ENCODE assay signal across 12 cellular contexts in the genomic region with DNA sequence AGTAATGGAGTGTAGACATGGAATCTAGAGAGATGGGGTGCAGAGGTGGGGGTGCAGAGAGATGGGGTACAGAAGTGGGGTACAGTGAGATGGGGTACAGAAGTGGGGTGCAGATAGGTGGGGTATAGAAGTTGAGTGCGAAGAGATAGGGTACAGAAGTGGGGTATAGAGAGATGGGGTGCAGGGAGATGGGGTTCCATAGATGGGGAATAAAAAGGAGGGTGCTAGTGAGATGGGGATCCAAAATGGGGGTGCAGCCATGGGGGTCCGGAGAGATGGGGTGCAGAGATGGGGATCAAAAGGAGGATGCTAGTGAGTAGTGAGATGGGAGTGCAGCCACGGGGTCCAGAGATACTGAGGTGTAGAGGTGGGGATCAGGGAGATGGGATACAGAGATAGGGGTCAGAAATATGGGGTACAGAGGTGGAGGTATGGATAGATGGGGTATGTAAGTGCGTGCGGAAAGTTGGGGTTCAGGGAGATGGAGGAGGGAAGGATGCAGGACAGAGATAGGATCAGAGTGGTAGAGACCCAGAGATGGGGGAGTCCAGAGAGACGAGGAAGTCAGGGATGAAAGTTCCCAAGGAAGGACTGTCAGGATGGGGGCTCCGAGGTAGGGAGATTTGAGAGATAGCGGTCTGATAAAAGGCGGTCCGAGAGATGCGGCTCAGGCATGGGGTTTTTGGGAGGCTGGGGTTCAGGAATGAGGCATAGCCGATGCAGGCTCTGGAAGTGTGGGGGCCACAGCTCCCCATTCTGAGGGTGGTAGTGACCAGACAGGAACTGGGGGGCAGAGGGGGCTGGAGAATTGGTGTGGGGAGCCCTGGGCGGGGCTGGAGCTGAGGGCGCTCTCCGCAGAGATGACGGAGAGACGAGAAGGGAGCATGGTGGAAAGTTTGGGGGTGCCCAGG. TPM values are rescaled to one million over a fixed set of nuclear protein-coding genes. Genes with fewer than 3 reads are reported as not detected.
DNase-seq lines count a peak whose midpoint lies in the region; ATAC-seq, FAIRE-seq and TF ChIP-seq lines count a peak whose summit lies in the region.
"Had no signal": no experiment of that assay in that cellular context is flagged by ENCODE, and none has a peak within 500 bp of the region (broad histone marks: within the 10 kb centered on the region; RNA-seq: fewer than 3 reads in every experiment).

No MANE protein-coding gene starts in this region.

- POLR2A ChIA-PET in SK-N-SH (lab: Yijun Ruan, JAX), result interaction anchor here (1.6 kb wide), 1 partner anchor 15 kb away, joined by 4 read pairs; no protein-coding TSS in a partner anchor

- no peak for TF ChIP-seq RAD21 in SK-N-SH (IDR thresholded peaks at IDR 0.05; ENCODE audit: low read length)

- H3K4me1 Mint-ChIP-seq in astrocyte (ENCODE audit: low read depth, unreplicated experiment), result no peaks in the 10 kb centered on the region
- peaks cover 4% of the 10 kb centered on the region for H3K4me1 Mint-ChIP-seq in nephron

- H3K9ac ChIP-seq in SK-N-SH (0 out of 2 replicates have a peak overlapping the region, but pooled peaks have one; percentile 46), astrocyte (ENCODE audit: low read length) (peak overlapping the region; percentile 31)

- 0 out of 2 replicates have a peak overlapping the region, but pooled peaks have one; percentile 93 for H2AFZ ChIP-seq in SK-N-SH (ENCODE audit: low read depth)
- H2AFZ ChIP-seq in astrocyte (ENCODE audit: low read depth, low read length), result peak overlapping the region; percentile 34

- H3K4me3 Mint-ChIP-seq in astrocyte (ENCODE audit: unreplicated experiment) (peak overlapping the region; percentile 14), nephron (peak overlapping the region; percentile 64 to 85 (median 84))

- peak overlapping the region; percentile 88 for H3K4me2 ChIP-seq in SK-N-SH
- H3K4me2 ChIP-seq in astrocyte (ENCODE audit: low read length), result peak overlapping the region; percentile 80

- H3K4me3 ChIP-seq in SK-N-SH (ENCODE audit: low read depth in 2 of 2, low read length in 1 of 2) (peak overlapping the region; percentile 39 to 64), astrocyte (ENCODE audit: insufficient read depth, low read depth, low read length) (no peak overlapping the region)

- TF ChIP-seq CTCF in SK-N-SH (IDR thresholded peaks at IDR 0.05) (no peak), astrocyte (IDR thresholded peaks at IDR 0.05; ENCODE audit: insufficient read depth, low read depth, low read length) (no peak), nephron (IDR thresholded peaks at IDR 0.05; ENCODE audit: unreplicated experiment in 3 of 3) (no peak)

- H3K36me3 Mint-ChIP-seq in astrocyte (ENCODE audit: low read depth, unreplicated experiment), result no peaks in the 10 kb centered on the region
- H3K36me3 Mint-ChIP-seq in nephron (ENCODE audit: low read depth), result peaks cover 9% of the 10 kb centered on the region

- 11% methylated on average over 17 of the region's 17 CpGs for WGBS in SK-N-SH (ENCODE audit: low lambda C conversion rate)

- DNase-seq in SK-N-SH (peak; percentile 27), astrocyte (ENCODE audit: low read depth) (no peak), head of caudate nucleus (no peak)
- DNase-seq: amniotic stem cell, NCI-H748 treated with DMSO at 0.1 percent for 48 hours, occipital lobe had no signal

- H3K4me1 ChIP-seq in SK-N-SH (ENCODE audit: control insufficient read depth in 1 of 2, insufficient read depth in 2 of 2, low read depth in 1 of 2, low read length in 1 of 2) (peaks cover 6 to 10% of the 10 kb centered on the region in 2 experiments; a peak in 2 of 4 replicates), astrocyte (ENCODE audit: insufficient read depth, low read length) (peaks cover 3% of the 10 kb centered on the region)

- H3K27ac Mint-ChIP-seq in astrocyte (ENCODE audit: unreplicated experiment) (no peak overlapping the region), nephron (no peak overlapping the region)

- FAIRE-seq in astrocyte (lab: Jason Lieb, UNC), result no peak

- no peaks in the 10 kb centered on the region for H3K9me3 ChIP-seq in SK-N-SH
- H3K9me3 ChIP-seq in astrocyte (ENCODE audit: insufficient read depth, low read depth, low read length), result no peaks in the 10 kb centered on the region

- H3K79me2 ChIP-seq in SK-N-SH (ENCODE audit: insufficient read depth) (no peaks in the 10 kb centered on the region), astrocyte (ENCODE audit: insufficient read depth, low read length) (no peaks in the 10 kb centered on the region)

- ATAC-seq in SK-N-SH treated with all-trans-retinoic acid at 6 μM for 48 hours, result no peak
- ATAC-seq in GM19455 (IDR thresholded peaks at IDR 0.05; ENCODE audit: unreplicated experiment), result no peak

- H4K20me1 ChIP-seq in SK-N-SH (ENCODE audit: insufficient read depth) (no peaks in the 10 kb centered on the region), astrocyte (ENCODE audit: insufficient read depth, low read length) (no peaks in the 10 kb centered on the region)

- peaks cover 11% of the 10 kb centered on the region for H3F3A ChIP-seq in SK-N-SH (replicated peaks; ENCODE audit: insufficient read depth)

- no peaks in the 10 kb centered on the region for H3K36me3 ChIP-seq in SK-N-SH (replicated peaks in 1 of 2; ENCODE audit: control insufficient read depth in 1 of 2, insufficient read depth in 2 of 2, low read length in 1 of 2)
- no peaks in the 10 kb centered on the region for H3K36me3 ChIP-seq in astrocyte (ENCODE audit: insufficient read depth, low read length)

- H3K9me3 Mint-ChIP-seq in astrocyte (ENCODE audit: unreplicated experiment), result peaks cover 1% of the 10 kb centered on the region
- no peaks in the 10 kb centered on the region for H3K9me3 Mint-ChIP-seq in nephron

- CTCF ChIA-PET in SK-N-SH (lab: Yijun Ruan, JAX), result interaction anchor here (0.6 to 8.1 kb wide), 35 partner anchors 9 to 225 kb away, joined by 3 to 146 read pairs (median 4); partner anchors contain the start of genes DCAF15, IL27RA, MISP3 and PODNL1

- H3K27me3 Mint-ChIP-seq in astrocyte (ENCODE audit: low read depth, unreplicated experiment) (peaks cover 46% of the 10 kb centered on the region), nephron (ENCODE audit: low read depth) (peaks cover 52% of the 10 kb centered on the region)

- H3K27ac ChIP-seq in SK-N-SH (ENCODE audit: low read depth in 2 of 2, low read length in 1 of 2) (no peak overlapping the region), astrocyte (ENCODE audit: low read depth, low read length) (no peak overlapping the region)
- H3K27ac ChIP-seq: 22Rv1 had no signal

- H3K27me3 ChIP-seq in SK-N-SH (ENCODE audit: insufficient read depth) (no peaks in the 10 kb centered on the region), astrocyte (ENCODE audit: insufficient read depth, low read length) (peaks cover 18% of the 10 kb centered on the region)

- intact Hi-C loops in head of caudate nucleus (cut with DNase I), result no loop called here

- H3K9me2 ChIP-seq in SK-N-SH, result no peaks in the 10 kb centered on the region

- no peak for TF ChIP-seq EP300 in SK-N-SH (IDR thresholded peaks at IDR 0.05; ENCODE audit: borderline replicate concordance in 1 of 2, low read depth in 1 of 2, low read length in 1 of 2)

TF ChIP-seq in SK-N-SH, 30 proteins besides CTCF, POLR2A, EP300 and RAD21 (continues in another document):
- TF ChIP-seq FOXM1 (IDR thresholded peaks at IDR 0.05; ENCODE audit: low read depth) (no peak), FOXJ3 (CRISPR knock-in tag; IDR thresholded peaks at IDR 0.05) (no peak), GATA2 (CRISPR knock-in tag; IDR thresholded peaks at IDR 0.05) (no peak), RCOR1 (IDR thresholded peaks at IDR 0.05; ENCODE audit: low read length) (no peak), FOSL2 (IDR thresholded peaks at IDR 0.05; ENCODE audit: borderline replicate concordance, low read depth) (no peak), SMC3 (IDR thresholded peaks at IDR 0.05; ENCODE audit: low read depth, low read length) (no peak), MXI1 (IDR thresholded peaks at IDR 0.05; ENCODE audit: low read depth, low read length) (no peak), SIN3A (IDR thresholded peaks at IDR 0.05; ENCODE audit: borderline replicate concordance, low read depth, low read length) (no peak), TEAD4 (IDR thresholded peaks at IDR 0.05; ENCODE audit: borderline replicate concordance, insufficient read depth) (no peak), GABPA (IDR thresholded peaks at IDR 0.05; ENCODE audit: low read depth) (no peak), TCF12 (IDR thresholded peaks at IDR 0.05) (no peak)

TF ChIP-seq in SK-N-SH treated with all-trans-retinoic acid at 6 μM for 48 hours, 23 proteins besides CTCF, POLR2A, EP300 and RAD21 (continues in another document):
- no peak for TF ChIP-seq PATZ1 (CRISPR knock-in tag; IDR thresholded peaks at IDR 0.05; ENCODE audit: borderline replicate concordance)

RNA-seq across cellular contexts. Expression of gene PALM3, which starts 3.4 kb away (rescaled TPM):
- 5.2 and 5.5 TPM in 2 replicates for polyA plus RNA-seq in SK-N-SH (2012; rRNA removed)
- 4.3 and 5.5 TPM in 2 replicates for polyA plus RNA-seq in SK-N-SH (2012; cell fraction: cytosol; rRNA removed)
- 3.1 and 3.6 TPM in 2 replicates for polyA plus RNA-seq in SK-N-SH (2012; cell fraction: nucleus; rRNA removed)
- total RNA-seq in astrocyte, result 1.2 and 1.6 TPM in 2 replicates
- total RNA-seq: glomerular endothelial cell had no signal

RNA-seq across cellular contexts. Expression of gene MISP3, which starts 14.1 kb away (rescaled TPM):
- 1.6 and 2.6 TPM in 2 replicates for polyA plus RNA-seq in SK-N-SH (2012; rRNA removed)
- polyA plus RNA-seq in SK-N-SH (2012; cell fraction: cytosol; rRNA removed), result 2.0 and 2.2 TPM in 2 replicates
- polyA plus RNA-seq in SK-N-SH (2012; cell fraction: nucleus; rRNA removed), result 2.5 and 5.0 TPM in 2 replicates
- 0.70 and 0.79 TPM in 2 replicates for total RNA-seq in astrocyte

RNA-seq across cellular contexts. Expression of gene IL27RA, which starts 26.9 kb away (rescaled TPM):
- 9.3 TPM in 2 replicates for polyA plus RNA-seq in SK-N-SH (2012; rRNA removed)
- polyA plus RNA-seq in SK-N-SH (2012; cell fraction: cytosol; rRNA removed), result 5.5 and 7.5 TPM in 2 replicates
- polyA plus RNA-seq in SK-N-SH (2012; cell fraction: nucleus; rRNA removed), result 6.4 and 7.6 TPM in 2 replicates
- 5.7 and 6.3 TPM in 2 replicates for total RNA-seq in astrocyte

RNA-seq across cellular contexts. Expression of gene C19orf67, which starts 27.1 kb away (rescaled TPM):
- polyA plus RNA-seq in SK-N-SH (2012; rRNA removed), result not detected in 2 replicates
- polyA plus RNA-seq in SK-N-SH (2012; cell fraction: cytosol; rRNA removed), result not detected in 2 replicates
- polyA plus RNA-seq in SK-N-SH (2012; cell fraction: nucleus; rRNA removed), result not detected in 2 replicates
- total RNA-seq in astrocyte, result not detected in 2 replicates
- total RNA-seq: glomerular endothelial cell, LHCN-M2, occipital lobe had no signal

RNA-seq across cellular contexts. Expression of gene RLN3, which starts 30.5 kb away (rescaled TPM):
- polyA plus RNA-seq in SK-N-SH (2012; rRNA removed), result not detected in 2 replicates
- not detected in 2 replicates for polyA plus RNA-seq in SK-N-SH (2012; cell fraction: cytosol; rRNA removed)
- not detected in 2 replicates for polyA plus RNA-seq in SK-N-SH (2012; cell fraction: nucleus; rRNA removed)
- total RNA-seq in astrocyte, result not detected in 2 replicates
- total RNA-seq: glomerular endothelial cell, LHCN-M2, occipital lobe had no signal
